ENCODE assay signal across 8 cellular contexts in the genomic region with DNA sequence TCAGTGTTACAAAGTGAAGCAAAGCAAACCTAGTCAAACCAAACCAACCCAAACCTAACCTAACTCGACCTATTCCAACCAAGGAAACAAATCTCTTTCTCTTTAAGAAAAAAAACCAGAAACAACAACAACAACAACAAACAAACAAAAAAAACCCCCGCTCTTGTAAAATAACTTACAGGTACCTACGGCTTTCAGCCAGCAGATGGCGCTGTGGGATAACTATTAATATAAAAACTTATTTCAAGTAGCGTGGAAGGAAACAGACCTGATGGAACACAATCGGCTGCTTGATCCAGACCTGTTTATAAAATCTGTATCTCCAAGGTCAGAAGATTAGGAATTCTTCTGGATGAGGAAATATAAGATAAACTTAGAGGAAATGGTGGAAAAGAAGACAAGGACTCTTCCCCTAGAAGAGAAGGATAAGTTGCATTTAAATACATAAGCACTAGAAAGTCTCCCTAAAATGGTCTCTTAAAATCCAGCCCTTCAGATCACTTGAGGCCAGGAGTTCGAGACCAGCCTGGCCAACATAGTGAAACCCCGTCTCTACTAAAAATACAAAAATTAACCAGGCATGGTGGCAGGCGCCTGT. TPM values are rescaled to one million over a fixed set of nuclear protein-coding genes. Genes with fewer than 3 reads are reported as not detected.
DNase-seq lines count a peak whose midpoint lies in the region; TF ChIP-seq lines count a peak whose summit lies in the region.

No MANE protein-coding gene starts in this region.

- TF ChIP-seq CTCF in Calu3 (IDR thresholded peaks at IDR 0.05; ENCODE audit: unreplicated experiment), result peak; percentile 15
- peak; percentile 58 to 62 (median 61) for TF ChIP-seq CTCF in vagina (IDR thresholded peaks at IDR 0.05)

- BruUV-seq in Calu3 (replicated peaks; lab: Mats Ljungman, UMichigan), result no TSS peak

- H3K27me3 ChIP-seq in SJCRH30, result no peaks in the 10 kb centered on the region
- no peaks in the 10 kb centered on the region for H3K27me3 ChIP-seq in vagina

- DNase-seq in Calu3, result peak; percentile 45
- DNase-seq in KG1 (lab: John Stamatoyannopoulos, UW), result peak; percentile 3
- DNase-seq in SJCRH30, result peak; percentile 45 to 70
- DNase-seq in activated naive CD4-positive, alpha-beta T cell (lab: John Stamatoyannopoulos, UW), result peak; percentile 22 to 58 (median 36)
- peak; percentile 26 for DNase-seq in germinal center (ENCODE audit: low spot score)
- DNase-seq in posterior cingulate gyrus, result peak in 7 of 10 donors; percentile 39 to 89 (median 60)
- no peak for DNase-seq in vagina (ENCODE audit: extremely low spot score in 2 of 2)
- no peak for DNase-seq in mesenteric fat pad (ENCODE audit: low spot score)

- peaks cover 10% of the 10 kb centered on the region for H3K4me1 Mint-ChIP-seq in Calu3 (ENCODE audit: low read depth, unreplicated experiment)

- H3K4me1 ChIP-seq in SJCRH30 (no peaks in the 10 kb centered on the region), vagina (no peaks in the 10 kb centered on the region)

- TF ChIP-seq POLR2A in vagina (IDR thresholded peaks at IDR 0.05), result no peak

- no peak overlapping the region for H3K4me3 ChIP-seq in SJCRH30
- no peak overlapping the region for H3K4me3 ChIP-seq in vagina

- H3K27me3 Mint-ChIP-seq in Calu3 (ENCODE audit: unreplicated experiment), result no peaks in the 10 kb centered on the region

- H3K4me3 Mint-ChIP-seq in Calu3 (ENCODE audit: low read depth, unreplicated experiment), result no peak overlapping the region

- H3K36me3 ChIP-seq in SJCRH30, result no peaks in the 10 kb centered on the region
- H3K36me3 ChIP-seq in vagina, result no peaks in the 10 kb centered on the region

- H3K9me3 ChIP-seq in SJCRH30 (replicated peaks) (no peaks in the 10 kb centered on the region), vagina (no peaks in the 10 kb centered on the region)

- CTCF ChIA-PET in Calu3 (lab: Charles Lee), result no interaction called here

- intact Hi-C loops in Calu3 (cut with micrococcal nuclease; ENCODE audit: unreplicated experiment), result loop anchor here (1.0 to 10.0 kb wide), 4 partner anchors 496 to 943 kb away; a partner anchor contains a TSS
- intact Hi-C loops in posterior cingulate gyrus (cut with DNase I), result loop anchor here (1.0 to 5.0 kb wide), 2 partner anchors 511 to 943 kb away; no protein-coding TSS in a partner anchor
- intact Hi-C loops in vagina (cut with DNase I), result no loop called here

- no peaks in the 10 kb centered on the region for H3K9me3 Mint-ChIP-seq in Calu3 (ENCODE audit: low read depth, unreplicated experiment)

- H3K27ac Mint-ChIP-seq in Calu3 (ENCODE audit: unreplicated experiment), result no peak overlapping the region

- no peak overlapping the region for H3K27ac ChIP-seq in SJCRH30
- no peak overlapping the region for H3K27ac ChIP-seq in vagina

- H3K36me3 Mint-ChIP-seq in Calu3 (ENCODE audit: insufficient read depth, unreplicated experiment), result no peaks in the 10 kb centered on the region

RNA-seq across cellular contexts. Expression of a gene that starts 34.4 kb away (rescaled TPM):
- total RNA-seq in Calu3 (2022) (17.7 and 20.9 TPM in 2 replicates), vagina (9.1 TPM), mesenteric fat pad (6.8 TPM)
- total RNA-seq in SJCRH30 (2014; rRNA removed; shearing (Covaris generic)), result 4.5 and 5.4 TPM in 2 replicates

RNA-seq across cellular contexts. Expression of a gene that starts 36.6 kb away (rescaled TPM):
- total RNA-seq in Calu3 (2022), result 1.4 and 1.9 TPM in 2 replicates
- 27.9 and 30.2 TPM in 2 replicates for total RNA-seq in SJCRH30 (2014; rRNA removed; shearing (Covaris generic))
- 2.2 TPM for total RNA-seq in vagina
- 2.1 TPM for total RNA-seq in mesenteric fat pad

Comparison
In these comparisons a context has a peak if more than half of its experiments do, and no peak if none do; other contexts are left out.
1. DNase-seq: peak in Calu3 (single experiment), KG1 (single experiment), SJCRH30 (2 of 2), activated naive CD4-positive, alpha-beta T cell (4 of 4), germinal center (single experiment) and posterior cingulate gyrus (7 of 10); none in vagina (0 of 2) and mesenteric fat pad (single experiment).